Comparison of ENCODE assay signal across 9 cellular contexts in the genomic region with DNA sequence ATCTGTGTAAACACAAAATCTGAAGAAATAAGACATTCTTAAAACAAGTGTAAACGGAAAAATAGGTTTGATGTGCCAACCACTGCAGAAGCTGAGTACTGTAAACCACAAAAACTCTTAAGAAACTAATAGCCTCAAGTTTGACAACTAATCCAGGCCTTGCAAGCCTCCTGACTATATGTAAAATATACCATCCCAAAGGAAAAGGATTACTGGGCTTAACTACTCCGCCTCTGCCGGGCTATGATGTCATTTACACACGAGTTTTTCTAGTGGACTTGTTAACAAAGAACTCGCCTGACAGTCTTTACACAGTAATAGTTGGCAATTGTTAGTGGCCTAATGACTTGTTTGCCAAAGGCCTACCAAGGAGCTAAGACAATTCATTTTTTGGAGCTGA. TPM values are rescaled to one million over a fixed set of nuclear protein-coding genes. Genes with fewer than 3 reads are reported as not detected.
DNase-seq lines count a peak whose midpoint lies in the region; ATAC-seq and TF ChIP-seq lines count a peak whose summit lies in the region.
"Had no signal": no experiment of that assay in that cellular context is flagged by ENCODE, and none has a peak within 500 bp of the region (broad histone marks: within the 10 kb centered on the region; RNA-seq: fewer than 3 reads in every experiment).

No MANE protein-coding gene starts in this region.

- H3K9me2 ChIP-seq in OCI-LY7 (ENCODE audit: insufficient read depth, low read length), result no peaks in the 10 kb centered on the region

- no TSS peak for BruUV-seq in OCI-LY7 (replicated peaks; lab: Mats Ljungman, UMichigan)

- H4K20me1 ChIP-seq in OCI-LY7 (ENCODE audit: insufficient read depth, low read length), result peaks cover 58% of the 10 kb centered on the region

- ATAC-seq in activated T-cell treated with anti-CD3 and anti-CD28 coated beads, Interleukin-2, amount 50 U/mL, for 4 hours, result no peak
- no peak for ATAC-seq in natural killer cell
- no peak for ATAC-seq in HG02610 (IDR thresholded peaks at IDR 0.05; ENCODE audit: unreplicated experiment)
- no peak for ATAC-seq in GM18519 (IDR thresholded peaks at IDR 0.05; ENCODE audit: low FRiP score, unreplicated experiment)
- ATAC-seq in HG02623 (IDR thresholded peaks at IDR 0.05; ENCODE audit: unreplicated experiment), result no peak
- ATAC-seq: foreskin keratinocyte had no signal

- peak overlapping the region; percentile 97 for H3K4me2 ChIP-seq in OCI-LY7 (ENCODE audit: low read length)

- H3K9me3 Mint-ChIP-seq in activated T-cell treated with anti-CD3 and anti-CD28 coated beads, Interleukin-2, amount 50 U/mL, for 4 hours, result no peaks in the 10 kb centered on the region
- no peaks in the 10 kb centered on the region for H3K9me3 Mint-ChIP-seq in natural killer cell

- no peaks in the 10 kb centered on the region for H3K27me3 ChIP-seq in endocrine pancreas (ENCODE audit: control insufficient read depth, insufficient read depth, low read length)
- H3K27me3 ChIP-seq: foreskin keratinocyte had no signal

- no peak overlapping the region for H3K9ac ChIP-seq in endocrine pancreas (ENCODE audit: control insufficient read depth, insufficient read depth, low read length)

- POLR2A ChIA-PET in OCI-LY7 (lab: Charles Lee), result interaction anchor here (0.6 kb wide), 1 partner anchor 126 kb away, joined by 5 read pairs; no protein-coding TSS in a partner anchor

- H3K9me3 ChIP-seq in OCI-LY7 (ENCODE audit: low read length) (no peaks in the 10 kb centered on the region), endocrine pancreas (ENCODE audit: control insufficient read depth, low read length) (no peaks in the 10 kb centered on the region)

- intact Hi-C loops in OCI-LY7 (cut with micrococcal nuclease; ENCODE audit: unreplicated experiment) (loop anchor here (10.0 kb wide), 1 partner anchor 1349 kb away; no protein-coding TSS in a partner anchor), natural killer cell (cut with micrococcal nuclease) (loop anchor here (2.0 to 10.0 kb wide), 4 partner anchors 13 to 739 kb away; partner anchors contain the start of genes EPC1 and ZEB1)

- H3K36me3 ChIP-seq in OCI-LY7 (ENCODE audit: insufficient read depth, low read length) (peaks cover 58% of the 10 kb centered on the region), endocrine pancreas (ENCODE audit: control insufficient read depth, insufficient read depth, low read length) (no peaks in the 10 kb centered on the region)

- no peak overlapping the region for H2AFZ ChIP-seq in OCI-LY7 (ENCODE audit: low read length)

- no peak for TF ChIP-seq CTCF in OCI-LY7 (conservative IDR thresholded peaks at IDR 0.05; ENCODE audit: low read length)
- no peak for TF ChIP-seq CTCF in natural killer cell (IDR thresholded peaks at IDR 0.05)

- CTCF ChIA-PET in OCI-LY7 (lab: Charles Lee; ENCODE audit: unreplicated experiment), result interaction anchor here (0.6 kb wide), 1 partner anchor 1678 kb away, joined by 4 read pairs; no protein-coding TSS in a partner anchor

- H3K4me1 Mint-ChIP-seq in activated T-cell treated with anti-CD3 and anti-CD28 coated beads, Interleukin-2, amount 50 U/mL, for 4 hours (ENCODE audit: low read depth), result peaks cover 62% of the 10 kb centered on the region
- peaks cover 76 to 78% of the 10 kb centered on the region in 2 donors for H3K4me1 Mint-ChIP-seq in natural killer cell

- H3K27me3 Mint-ChIP-seq in activated T-cell treated with anti-CD3 and anti-CD28 coated beads, Interleukin-2, amount 50 U/mL, for 4 hours (ENCODE audit: low read depth), result no peaks in the 10 kb centered on the region
- no peaks in the 10 kb centered on the region for H3K27me3 Mint-ChIP-seq in natural killer cell (ENCODE audit: low read depth in 2 of 2)

- DNase-seq in activated T-cell treated with anti-CD3 and anti-CD28 coated beads, Interleukin-2, amount 50 U/mL, for 4 hours, result no peak
- no peak for DNase-seq in activated T-cell treated with anti-CD3 and anti-CD28 coated beads, Interleukin-2, amount 50 U/mL, for 1 hour
- DNase-seq in OCI-LY7 (ENCODE audit: low spot score) (peak; percentile 6), natural killer cell (no peak)

- H3K4me1 ChIP-seq in OCI-LY7 (ENCODE audit: insufficient read depth, low read length, poor library complexity, severe bottlenecking) (peaks cover 48% of the 10 kb centered on the region), endocrine pancreas (ENCODE audit: control insufficient read depth, insufficient read depth, low read length) (peaks cover 33% of the 10 kb centered on the region)

- peak overlapping the region; percentile 87 for H3K4me3 ChIP-seq in OCI-LY7 (ENCODE audit: low read depth, low read length, poor library complexity, severe bottlenecking)
- peak overlapping the region; percentile 99 for H3K4me3 ChIP-seq in endocrine pancreas (ENCODE audit: control insufficient read depth, insufficient read depth, low read length)

- peaks cover 74% of the 10 kb centered on the region for H3K79me2 ChIP-seq in OCI-LY7 (ENCODE audit: insufficient read depth, low read depth, low read length)

- H3K27ac ChIP-seq in OCI-LY7 (ENCODE audit: low read depth, low read length, poor library complexity, severe bottlenecking), result no peak overlapping the region

- H3K36me3 Mint-ChIP-seq in activated T-cell treated with anti-CD3 and anti-CD28 coated beads, Interleukin-2, amount 50 U/mL, for 4 hours (ENCODE audit: insufficient read depth), result peaks cover 6% of the 10 kb centered on the region
- H3K36me3 Mint-ChIP-seq in natural killer cell, result no peaks in the 10 kb centered on the region

- peak overlapping the region; percentile 93 to 98 for H3K27ac Mint-ChIP-seq in natural killer cell

- peak overlapping the region; percentile 98 for H3K4me3 Mint-ChIP-seq in activated T-cell treated with anti-CD3 and anti-CD28 coated beads, Interleukin-2, amount 50 U/mL, for 4 hours
- H3K4me3 Mint-ChIP-seq in natural killer cell, result peak overlapping the region; percentile 98

RNA-seq across cellular contexts. Expression of gene KIF5B, which starts 2.1 kb away (rescaled TPM):
- total RNA-seq in activated T-cell treated with anti-CD3 and anti-CD28 coated beads, Interleukin-2, amount 50 U/mL, for 4 hours, result 10 to 100 TPM; 79.1 to 89.8 (median 81.9) TPM
- 63.8 and 73.8 TPM in 2 replicates for total RNA-seq in OCI-LY7 (2014; rRNA removed; shearing (Covaris generic))
- 81.3 and 90.1 TPM in 2 replicates for total RNA-seq in OCI-LY7 (2022)
- 10 to 100 TPM; 51.0 to 64.2 (median 61.1) TPM for total RNA-seq in natural killer cell
